Comparison of ENCODE assay signal across 3 cellular contexts in the genomic region with DNA sequence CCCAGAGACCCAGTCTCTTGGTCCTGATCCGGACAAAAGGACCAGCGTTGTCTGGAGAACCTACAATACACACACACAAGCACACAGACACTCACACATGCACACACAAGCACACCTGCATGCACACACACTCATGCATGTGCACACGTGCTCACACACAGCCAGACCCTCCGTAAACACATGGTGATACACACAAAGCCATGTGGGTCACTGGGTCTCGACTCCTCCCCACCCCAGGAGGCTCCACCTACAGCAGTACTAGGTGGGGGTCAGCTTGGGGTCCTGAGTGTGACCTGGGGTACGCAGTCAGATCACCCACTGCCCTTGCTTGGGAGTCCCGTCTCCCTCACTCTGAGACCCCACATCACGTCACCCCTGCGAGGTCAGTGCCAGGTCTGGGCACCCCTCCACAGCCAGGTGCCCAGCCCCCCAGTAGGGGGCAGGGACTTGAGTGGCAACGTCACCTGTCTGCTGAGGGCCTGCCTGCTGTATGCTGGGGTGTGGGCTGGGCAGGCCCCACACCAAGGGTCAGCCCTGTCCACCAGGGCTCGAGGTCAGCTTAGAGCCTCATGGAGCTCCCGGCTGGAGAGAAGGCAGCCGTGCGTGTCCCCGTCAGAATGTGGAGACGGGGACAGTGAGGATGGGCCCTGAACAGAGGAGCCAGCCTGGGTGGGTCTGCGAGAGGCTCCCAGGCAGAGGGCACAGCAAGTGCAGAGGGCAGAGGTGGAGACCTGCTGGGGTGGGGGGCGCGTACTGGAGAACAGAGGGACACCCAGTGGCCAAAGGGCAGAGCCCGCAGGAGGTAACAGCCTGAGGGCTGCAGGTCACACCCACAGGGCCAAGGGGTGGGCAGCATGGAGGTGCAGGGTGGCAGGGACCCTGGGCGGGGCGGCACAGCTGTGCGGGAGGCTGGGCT.
TF ChIP-seq lines count a peak whose summit lies in the region.

No MANE protein-coding gene starts in this region.

TF ChIP-seq in SK-N-SH, 30 proteins besides CTCF, POLR2A, EP300 and RAD21:
- no peak for TF ChIP-seq RFX5 (IDR thresholded peaks at IDR 0.05; ENCODE audit: low read length)
- no peak for TF ChIP-seq EZH2phosphoT487 (IDR thresholded peaks at IDR 0.05; ENCODE audit: borderline replicate concordance, low read depth)
- TF ChIP-seq TAF1 (IDR thresholded peaks at IDR 0.05; ENCODE audit: borderline replicate concordance, low read depth, low read length) = no peak
- TF ChIP-seq GABPA (IDR thresholded peaks at IDR 0.05; ENCODE audit: low read depth) = no peak
- TF ChIP-seq SIN3A (IDR thresholded peaks at IDR 0.05; ENCODE audit: borderline replicate concordance, low read depth, low read length) = no peak
- no peak for TF ChIP-seq NFIC (IDR thresholded peaks at IDR 0.05; ENCODE audit: borderline replicate concordance)
- TF ChIP-seq, protein P1, sequence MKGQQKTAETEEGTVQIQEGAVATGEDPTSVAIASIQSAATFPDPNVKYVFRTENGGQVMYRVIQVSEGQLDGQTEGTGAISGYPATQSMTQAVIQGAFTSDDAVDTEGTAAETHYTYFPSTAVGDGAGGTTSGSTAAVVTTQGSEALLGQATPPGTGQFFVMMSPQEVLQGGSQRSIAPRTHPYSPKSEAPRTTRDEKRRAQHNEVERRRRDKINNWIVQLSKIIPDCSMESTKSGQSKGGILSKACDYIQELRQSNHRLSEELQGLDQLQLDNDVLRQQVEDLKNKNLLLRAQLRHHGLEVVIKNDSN (IDR thresholded peaks at IDR 0.05; ENCODE audit: borderline replicate concordance, low read depth) = no peak
- TF ChIP-seq, protein P2, sequence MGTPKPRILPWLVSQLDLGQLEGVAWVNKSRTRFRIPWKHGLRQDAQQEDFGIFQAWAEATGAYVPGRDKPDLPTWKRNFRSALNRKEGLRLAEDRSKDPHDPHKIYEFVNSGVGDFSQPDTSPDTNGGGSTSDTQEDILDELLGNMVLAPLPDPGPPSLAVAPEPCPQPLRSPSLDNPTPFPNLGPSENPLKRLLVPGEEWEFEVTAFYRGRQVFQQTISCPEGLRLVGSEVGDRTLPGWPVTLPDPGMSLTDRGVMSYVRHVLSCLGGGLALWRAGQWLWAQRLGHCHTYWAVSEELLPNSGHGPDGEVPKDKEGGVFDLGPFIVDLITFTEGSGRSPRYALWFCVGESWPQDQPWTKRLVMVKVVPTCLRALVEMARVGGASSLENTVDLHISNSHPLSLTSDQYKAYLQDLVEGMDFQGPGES (IDR thresholded peaks at IDR 0.05; ENCODE audit: low read depth, low read length) = no peak
- TF ChIP-seq, protein P3, sequence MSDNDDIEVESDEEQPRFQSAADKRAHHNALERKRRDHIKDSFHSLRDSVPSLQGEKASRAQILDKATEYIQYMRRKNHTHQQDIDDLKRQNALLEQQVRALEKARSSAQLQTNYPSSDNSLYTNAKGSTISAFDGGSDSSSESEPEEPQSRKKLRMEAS (IDR thresholded peaks at IDR 0.05; ENCODE audit: low read depth) = no peak

TF ChIP-seq in SK-N-SH treated with all-trans-retinoic acid at 6 μM for 48 hours, 23 proteins besides CTCF, POLR2A, EP300 and RAD21:
- TF ChIP-seq GLIS3 (CRISPR knock-in tag; IDR thresholded peaks at IDR 0.05) (no peak), ZNF8 (CRISPR knock-in tag; IDR thresholded peaks at IDR 0.05) (no peak), PPARA (CRISPR knock-in tag; IDR thresholded peaks at IDR 0.05; ENCODE audit: borderline replicate concordance) (no peak), OSR1 (CRISPR knock-in tag; IDR thresholded peaks at IDR 0.05) (no peak), ARNTL (CRISPR knock-in tag; IDR thresholded peaks at IDR 0.05; ENCODE audit: borderline replicate concordance, low read depth) (no peak), SNAI2 (CRISPR knock-in tag; IDR thresholded peaks at IDR 0.05) (no peak), TCF4 (CRISPR knock-in tag; IDR thresholded peaks at IDR 0.05; ENCODE audit: borderline replicate concordance) (no peak), ZC3H10 (CRISPR knock-in tag; IDR thresholded peaks at IDR 0.05) (no peak), ZFP3 (CRISPR knock-in tag; IDR thresholded peaks at IDR 0.05) (no peak), TOX (CRISPR knock-in tag; IDR thresholded peaks at IDR 0.05; ENCODE audit: borderline replicate concordance) (no peak), ZFP30 (CRISPR knock-in tag; IDR thresholded peaks at IDR 0.05) (no peak), CSDC2 (CRISPR knock-in tag; IDR thresholded peaks at IDR 0.05) (no peak)
- TF ChIP-seq, protein P4, sequence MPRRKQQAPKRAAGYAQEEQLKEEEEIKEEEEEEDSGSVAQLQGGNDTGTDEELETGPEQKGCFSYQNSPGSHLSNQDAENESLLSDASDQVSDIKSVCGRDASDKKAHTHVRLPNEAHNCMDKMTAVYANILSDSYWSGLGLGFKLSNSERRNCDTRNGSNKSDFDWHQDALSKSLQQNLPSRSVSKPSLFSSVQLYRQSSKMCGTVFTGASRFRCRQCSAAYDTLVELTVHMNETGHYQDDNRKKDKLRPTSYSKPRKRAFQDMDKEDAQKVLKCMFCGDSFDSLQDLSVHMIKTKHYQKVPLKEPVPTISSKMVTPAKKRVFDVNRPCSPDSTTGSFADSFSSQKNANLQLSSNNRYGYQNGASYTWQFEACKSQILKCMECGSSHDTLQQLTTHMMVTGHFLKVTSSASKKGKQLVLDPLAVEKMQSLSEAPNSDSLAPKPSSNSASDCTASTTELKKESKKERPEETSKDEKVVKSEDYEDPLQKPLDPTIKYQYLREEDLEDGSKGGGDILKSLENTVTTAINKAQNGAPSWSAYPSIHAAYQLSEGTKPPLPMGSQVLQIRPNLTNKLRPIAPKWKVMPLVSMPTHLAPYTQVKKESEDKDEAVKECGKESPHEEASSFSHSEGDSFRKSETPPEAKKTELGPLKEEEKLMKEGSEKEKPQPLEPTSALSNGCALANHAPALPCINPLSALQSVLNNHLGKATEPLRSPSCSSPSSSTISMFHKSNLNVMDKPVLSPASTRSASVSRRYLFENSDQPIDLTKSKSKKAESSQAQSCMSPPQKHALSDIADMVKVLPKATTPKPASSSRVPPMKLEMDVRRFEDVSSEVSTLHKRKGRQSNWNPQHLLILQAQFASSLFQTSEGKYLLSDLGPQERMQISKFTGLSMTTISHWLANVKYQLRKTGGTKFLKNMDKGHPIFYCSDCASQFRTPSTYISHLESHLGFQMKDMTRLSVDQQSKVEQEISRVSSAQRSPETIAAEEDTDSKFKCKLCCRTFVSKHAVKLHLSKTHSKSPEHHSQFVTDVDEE (CRISPR knock-in tag; IDR thresholded peaks at IDR 0.05) = no peak
- TF ChIP-seq, protein P5, sequence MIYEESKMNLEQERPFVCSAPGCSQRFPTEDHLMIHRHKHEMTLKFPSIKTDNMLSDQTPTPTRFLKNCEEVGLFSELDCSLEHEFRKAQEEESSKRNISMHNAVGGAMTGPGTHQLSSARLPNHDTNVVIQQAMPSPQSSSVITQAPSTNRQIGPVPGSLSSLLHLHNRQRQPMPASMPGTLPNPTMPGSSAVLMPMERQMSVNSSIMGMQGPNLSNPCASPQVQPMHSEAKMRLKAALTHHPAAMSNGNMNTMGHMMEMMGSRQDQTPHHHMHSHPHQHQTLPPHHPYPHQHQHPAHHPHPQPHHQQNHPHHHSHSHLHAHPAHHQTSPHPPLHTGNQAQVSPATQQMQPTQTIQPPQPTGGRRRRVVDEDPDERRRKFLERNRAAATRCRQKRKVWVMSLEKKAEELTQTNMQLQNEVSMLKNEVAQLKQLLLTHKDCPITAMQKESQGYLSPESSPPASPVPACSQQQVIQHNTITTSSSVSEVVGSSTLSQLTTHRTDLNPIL (CRISPR knock-in tag; IDR thresholded peaks at IDR 0.05; ENCODE audit: low read depth) = no peak

TF ChIP-seq in GM23338, 12 proteins besides CTCF, POLR2A, EP300 and RAD21:
- TF ChIP-seq EZH2phosphoT487 (IDR thresholded peaks at IDR 0.05; ENCODE audit: unreplicated experiment) (no peak), STAT1 (IDR thresholded peaks at IDR 0.05; ENCODE audit: unreplicated experiment) (no peak)
- TF ChIP-seq, protein P6, sequence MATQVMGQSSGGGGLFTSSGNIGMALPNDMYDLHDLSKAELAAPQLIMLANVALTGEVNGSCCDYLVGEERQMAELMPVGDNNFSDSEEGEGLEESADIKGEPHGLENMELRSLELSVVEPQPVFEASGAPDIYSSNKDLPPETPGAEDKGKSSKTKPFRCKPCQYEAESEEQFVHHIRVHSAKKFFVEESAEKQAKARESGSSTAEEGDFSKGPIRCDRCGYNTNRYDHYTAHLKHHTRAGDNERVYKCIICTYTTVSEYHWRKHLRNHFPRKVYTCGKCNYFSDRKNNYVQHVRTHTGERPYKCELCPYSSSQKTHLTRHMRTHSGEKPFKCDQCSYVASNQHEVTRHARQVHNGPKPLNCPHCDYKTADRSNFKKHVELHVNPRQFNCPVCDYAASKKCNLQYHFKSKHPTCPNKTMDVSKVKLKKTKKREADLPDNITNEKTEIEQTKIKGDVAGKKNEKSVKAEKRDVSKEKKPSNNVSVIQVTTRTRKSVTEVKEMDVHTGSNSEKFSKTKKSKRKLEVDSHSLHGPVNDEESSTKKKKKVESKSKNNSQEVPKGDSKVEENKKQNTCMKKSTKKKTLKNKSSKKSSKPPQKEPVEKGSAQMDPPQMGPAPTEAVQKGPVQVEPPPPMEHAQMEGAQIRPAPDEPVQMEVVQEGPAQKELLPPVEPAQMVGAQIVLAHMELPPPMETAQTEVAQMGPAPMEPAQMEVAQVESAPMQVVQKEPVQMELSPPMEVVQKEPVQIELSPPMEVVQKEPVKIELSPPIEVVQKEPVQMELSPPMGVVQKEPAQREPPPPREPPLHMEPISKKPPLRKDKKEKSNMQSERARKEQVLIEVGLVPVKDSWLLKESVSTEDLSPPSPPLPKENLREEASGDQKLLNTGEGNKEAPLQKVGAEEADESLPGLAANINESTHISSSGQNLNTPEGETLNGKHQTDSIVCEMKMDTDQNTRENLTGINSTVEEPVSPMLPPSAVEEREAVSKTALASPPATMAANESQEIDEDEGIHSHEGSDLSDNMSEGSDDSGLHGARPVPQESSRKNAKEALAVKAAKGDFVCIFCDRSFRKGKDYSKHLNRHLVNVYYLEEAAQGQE (IDR thresholded peaks at IDR 0.05; ENCODE audit: unreplicated experiment) = no peak
- TF ChIP-seq, protein P7, sequence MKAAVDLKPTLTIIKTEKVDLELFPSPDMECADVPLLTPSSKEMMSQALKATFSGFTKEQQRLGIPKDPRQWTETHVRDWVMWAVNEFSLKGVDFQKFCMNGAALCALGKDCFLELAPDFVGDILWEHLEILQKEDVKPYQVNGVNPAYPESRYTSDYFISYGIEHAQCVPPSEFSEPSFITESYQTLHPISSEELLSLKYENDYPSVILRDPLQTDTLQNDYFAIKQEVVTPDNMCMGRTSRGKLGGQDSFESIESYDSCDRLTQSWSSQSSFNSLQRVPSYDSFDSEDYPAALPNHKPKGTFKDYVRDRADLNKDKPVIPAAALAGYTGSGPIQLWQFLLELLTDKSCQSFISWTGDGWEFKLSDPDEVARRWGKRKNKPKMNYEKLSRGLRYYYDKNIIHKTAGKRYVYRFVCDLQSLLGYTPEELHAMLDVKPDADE (IDR thresholded peaks at IDR 0.05) = no peak
